15 cellular contexts compared by ENCODE assay signal in the genomic region with DNA sequence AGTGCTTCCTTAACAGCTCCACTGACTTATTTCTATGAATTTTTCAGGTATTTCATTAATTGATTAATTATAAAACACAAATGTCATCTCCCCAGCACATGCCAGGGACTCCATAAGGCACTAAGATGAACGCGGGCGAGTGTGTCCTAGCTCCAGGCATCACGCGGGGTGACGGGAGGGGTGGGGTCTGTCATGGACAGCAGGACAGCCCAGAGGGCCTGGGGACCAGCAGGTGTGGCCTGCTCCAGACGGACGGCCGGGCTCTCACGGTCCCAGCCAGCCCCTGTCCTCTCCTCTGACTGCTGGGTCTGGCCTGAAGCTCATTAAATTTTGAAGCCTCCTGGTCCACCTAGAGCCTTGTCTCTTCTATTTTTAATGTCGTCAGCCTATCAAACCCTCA.
"Had no signal": no experiment of that assay in that cellular context is flagged by ENCODE, and none has a peak within 500 bp of the region (broad histone marks: within the 10 kb centered on the region; RNA-seq: fewer than 3 reads in every experiment).

No MANE protein-coding gene starts in this region.

- H3K36me3 ChIP-seq: pancreas had no signal

- H3K27ac ChIP-seq: pancreas, SK-N-MC, skin epidermis, VCaP had no signal

- H3K4me1 Mint-ChIP-seq: activated naive CD4-positive, alpha-beta T cell treated with anti-CD3 and anti-CD28 coated beads, Interleukin-2, amount 50 U/mL, for 24 hours; activated T-helper 17 cell treated with anti-CD3 and anti-CD28 coated beads, Interleukin-2, amount 50 U/mL, for 72 hours had no signal

- H3K27ac Mint-ChIP-seq: activated CD8-positive, alpha-beta T cell treated with anti-CD3 and anti-CD28 coated beads for 36 hours; activated naive CD4-positive, alpha-beta T cell treated with anti-CD3 and anti-CD28 coated beads, Interleukin-2, amount 50 U/mL, for 24 hours; activated T-helper 17 cell treated with anti-CD3 and anti-CD28 coated beads, Interleukin-2, amount 50 U/mL, for 72 hours; brain; type B pancreatic cell had no signal

- H3K9me3 ChIP-seq: pancreas had no signal

- H3K4me1 ChIP-seq: pancreas had no signal

- H3K27me3 ChIP-seq: pancreas had no signal

- ATAC-seq: activated CD8-positive, alpha-beta T cell treated with anti-CD3 and anti-CD28 coated beads for 36 hours; activated T-helper 17 cell treated with anti-CD3 and anti-CD28 coated beads, Interleukin-2, amount 50 U/mL, for 72 hours; pancreas had no signal

- H3K4me3 Mint-ChIP-seq: activated CD8-positive, alpha-beta T cell treated with anti-CD3 and anti-CD28 coated beads for 36 hours; activated naive CD4-positive, alpha-beta T cell treated with anti-CD3 and anti-CD28 coated beads, Interleukin-2, amount 50 U/mL, for 24 hours; activated T-helper 17 cell treated with anti-CD3 and anti-CD28 coated beads, Interleukin-2, amount 50 U/mL, for 72 hours; brain; type B pancreatic cell had no signal

- DNase-seq: activated CD4-positive, alpha-beta T cell treated with anti-CD3 and anti-CD28 coated beads for 4 hours; activated CD8-positive, alpha-beta T cell treated with anti-CD3 and anti-CD28 coated beads for 36 hours; activated T-cell treated with anti-CD3 and anti-CD28 coated beads for 4 hours; amygdala; foreskin melanocyte; mesenchymal stem cell; T-helper 1 cell had no signal

- H3K36me3 Mint-ChIP-seq: activated naive CD4-positive, alpha-beta T cell treated with anti-CD3 and anti-CD28 coated beads, Interleukin-2, amount 50 U/mL, for 24 hours; brain; type B pancreatic cell had no signal

- H3K9me3 Mint-ChIP-seq: type B pancreatic cell had no signal

- H3K4me3 ChIP-seq: pancreas, SK-N-MC, skin epidermis had no signal
